21 cellular contexts compared by ENCODE assay signal in the genomic region with DNA sequence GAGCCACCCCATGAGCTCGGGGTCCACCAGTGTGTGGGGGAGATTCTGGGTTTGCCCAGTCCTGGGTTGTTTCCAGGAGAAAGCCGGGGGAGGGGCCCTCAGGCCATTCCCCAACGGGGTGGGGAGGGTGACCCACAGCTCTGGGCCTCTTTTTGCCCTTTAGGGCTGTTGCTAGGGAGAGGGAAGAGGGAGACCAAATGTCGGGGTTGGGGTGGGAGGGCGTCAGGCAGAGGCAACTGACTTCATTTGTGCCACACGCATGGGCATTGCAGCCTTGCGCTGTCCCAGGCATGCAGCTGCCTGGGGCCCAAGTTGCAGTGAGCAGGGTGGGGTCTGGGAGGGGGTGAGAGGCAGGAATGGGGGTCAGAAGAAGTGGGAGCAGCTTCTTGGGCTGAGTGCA. TPM values are rescaled to one million over a fixed set of nuclear protein-coding genes. Genes with fewer than 3 reads are reported as not detected.
DNase-seq lines count a peak whose midpoint lies in the region; ATAC-seq, FAIRE-seq and TF ChIP-seq lines count a peak whose summit lies in the region.
"Had no signal": no experiment of that assay in that cellular context is flagged by ENCODE, and none has a peak within 500 bp of the region (broad histone marks: within the 10 kb centered on the region; RNA-seq: fewer than 3 reads in every experiment).

No MANE protein-coding gene starts in this region.

- no peaks in the 10 kb centered on the region for H3K9me3 Mint-ChIP-seq in MCF 10A (ENCODE audit: unreplicated experiment)
- no peaks in the 10 kb centered on the region for H3K9me3 Mint-ChIP-seq in CD4-positive, alpha-beta T cell
- H3K9me3 Mint-ChIP-seq: GM23338 had no signal

- no peak for TF ChIP-seq POLR2A in breast epithelium (IDR thresholded peaks at IDR 0.05)
- no peak for TF ChIP-seq POLR2A in K562 (conservative IDR thresholded peaks at IDR 0.05)

- peaks cover 0 to 15% of the 10 kb centered on the region in 2 donors for H3K4me1 ChIP-seq in breast epithelium
- peaks cover 3% of the 10 kb centered on the region for H3K4me1 ChIP-seq in HEK293 (ENCODE audit: control insufficient read depth, insufficient read depth, low read length)
- H3K4me1 ChIP-seq in K562 (replicated peaks in 1 of 2; ENCODE audit: control insufficient read depth in 2 of 2, insufficient read depth in 2 of 2, low read length in 2 of 2), result peaks cover 38 to 56% of the 10 kb centered on the region in 2 experiments
- peaks cover 38 to 42% of the 10 kb centered on the region in 2 experiments for H3K4me1 ChIP-seq in neutrophil (ENCODE audit: control insufficient read depth in 1 of 2, insufficient read depth in 1 of 2, low read depth in 1 of 2, low read length in 1 of 2)
- peaks cover 7 to 17% of the 10 kb centered on the region in 2 donors for H3K4me1 ChIP-seq in kidney (ENCODE audit: control insufficient read depth in 1 of 2, insufficient read depth in 1 of 2, low read depth in 1 of 2, low read length in 2 of 2)

- peaks cover 6% of the 10 kb centered on the region; the same call in 1 of the 2 replicates for H4K20me1 ChIP-seq in K562 (replicated peaks; ENCODE audit: control insufficient read depth, insufficient read depth, low read length)

- no peak overlapping the region for H3K27ac Mint-ChIP-seq in MCF 10A (ENCODE audit: low read depth, unreplicated experiment)
- no peak overlapping the region for H3K27ac Mint-ChIP-seq in CD4-positive, alpha-beta T cell
- H3K27ac Mint-ChIP-seq: GM23338 had no signal

- TF ChIP-seq CTCF in breast epithelium (IDR thresholded peaks at IDR 0.05), result no peak
- no peak for TF ChIP-seq CTCF in MCF 10A (IDR thresholded peaks at IDR 0.05; ENCODE audit: unreplicated experiment)
- TF ChIP-seq CTCF in HEK293 (tag by site-specific recombination; IDR thresholded peaks at IDR 0.05), result no peak
- TF ChIP-seq CTCF in K562 (IDR thresholded peaks at IDR 0.05 in 2 of 3, conservative IDR thresholded peaks at IDR 0.05 in 1 of 3; ENCODE audit: insufficient read depth in 2 of 3, low read depth in 1 of 3, low read length in 3 of 3), result no peak
- TF ChIP-seq CTCF in neutrophil (IDR thresholded peaks at IDR 0.05), result no peak
- no peak for TF ChIP-seq CTCF in CD4-positive, alpha-beta T cell (IDR thresholded peaks at IDR 0.05)
- no peak for TF ChIP-seq CTCF in kidney (IDR thresholded peaks at IDR 0.05; ENCODE audit: borderline replicate concordance, extremely low read depth, insufficient read depth)

- TF ChIP-seq RAD21 in K562 (CRISPR knock-in tag; conservative IDR thresholded peaks at IDR 0.05 in 1 of 2, IDR thresholded peaks at IDR 0.05 in 1 of 2), result no peak

- no peak overlapping the region for H2AFZ ChIP-seq in K562 (ENCODE audit: low read depth, low read length)
- H2AFZ ChIP-seq: GM23338 had no signal

- no peak overlapping the region for H3K4me3 ChIP-seq in breast epithelium
- no peak overlapping the region for H3K4me3 ChIP-seq in HEK293 (ENCODE audit: low read depth, low read length)
- no peak overlapping the region for H3K4me3 ChIP-seq in K562
- no peak overlapping the region for H3K4me3 ChIP-seq in neutrophil (ENCODE audit: low read depth in 1 of 2, low read length in 1 of 2)
- H3K4me3 ChIP-seq in kidney (ENCODE audit: low read length in 2 of 2), result no peak overlapping the region
- H3K4me3 ChIP-seq: GM23338, MG63 had no signal

- intact Hi-C loops in breast epithelium (cut with DNase I; ENCODE audit: low total_unique reads), result no loop called here
- intact Hi-C loops in MCF 10A (cut with micrococcal nuclease), result no loop called here
- intact Hi-C loops in K562 (cut with micrococcal nuclease), result no loop called here
- intact Hi-C loops in CD4-positive, alpha-beta T cell (cut with DNase I, micrococcal nuclease), result loop anchor here in 1 of 2 experiments (5.0 kb wide), 1 partner anchor 297 kb away; the partner anchor contains the start of gene TJAP1
- intact Hi-C loops in kidney (cut with DNase I), result no loop called here

- H3K9ac ChIP-seq in K562 (ENCODE audit: insufficient read depth in 1 of 2, low read depth in 2 of 2, low read length in 2 of 2), result peak overlapping the region in 1 of 2 experiments; percentile 82; a peak in 2 of 4 replicates
- H3K9ac ChIP-seq in kidney (ENCODE audit: low read length in 2 of 2), result no peak overlapping the region

- H3K27me3 ChIP-seq in breast epithelium, result no peaks in the 10 kb centered on the region
- no peaks in the 10 kb centered on the region for H3K27me3 ChIP-seq in K562 (ENCODE audit: control insufficient read depth in 2 of 2, insufficient read depth in 2 of 2, low read length in 2 of 2)
- H3K27me3 ChIP-seq in neutrophil, result no peaks in the 10 kb centered on the region
- no peaks in the 10 kb centered on the region for H3K27me3 ChIP-seq in CD4-positive, alpha-beta T cell (ENCODE audit: control insufficient read depth, insufficient read depth, low read length)
- H3K27me3 ChIP-seq: MG63 had no signal

- peaks cover 34% of the 10 kb centered on the region for H3K79me2 ChIP-seq in K562 (ENCODE audit: control insufficient read depth, insufficient read depth, low read length)

- peaks cover 36% of the 10 kb centered on the region for H3K4me1 Mint-ChIP-seq in MCF 10A (ENCODE audit: insufficient read depth, unreplicated experiment)
- peaks cover 43% of the 10 kb centered on the region for H3K4me1 Mint-ChIP-seq in CD4-positive, alpha-beta T cell (ENCODE audit: low read depth)

- no TSS peak for BruUV-seq in MCF 10A (replicated peaks; lab: Mats Ljungman, UMichigan)
- no TSS peak for BruUV-seq in K562 (replicated peaks; lab: Mats Ljungman, UMichigan)

- H3K4me3 Mint-ChIP-seq in MCF 10A (ENCODE audit: unreplicated experiment), result no peak overlapping the region
- no peak overlapping the region for H3K4me3 Mint-ChIP-seq in CD4-positive, alpha-beta T cell

- in situ Hi-C loops in K562 (cut with MboI), result no loop called here

- no peaks in the 10 kb centered on the region for H3K27me3 Mint-ChIP-seq in MCF 10A (ENCODE audit: insufficient read depth, unreplicated experiment)
- H3K27me3 Mint-ChIP-seq in CD4-positive, alpha-beta T cell, result no peaks in the 10 kb centered on the region

- DNase-seq in breast epithelium (ENCODE audit: low spot score in 2 of 2) (no peak), MCF 10A (ENCODE audit: unreplicated experiment) (no peak), K562 (ENCODE audit: extremely low read depth in 1 of 4, low spot score in 3 of 4) (peak; percentile 34 to 50 (median 44)), NCI-H2171 (lab: John Stamatoyannopoulos, UW) (no peak), kidney (no peak)
- DNase-seq in CD4-positive, alpha-beta T cell, result no peak
- DNase-seq: 8988T, COR-L47, DMS79, Kasumi-1, MG63, NCI-H1417, NCI-H1694 treated with DMSO at 0.1 percent for 48 hours, NCI-H446 treated with DMSO at 0.1 percent for 48 hours, NCI-H526 treated with DMSO at 0.1 percent for 48 hours, Right ventricle myocardium superior had no signal

- POLR2A ChIA-PET in MCF 10A (lab: Yijun Ruan, JAX) (interaction anchor here (3.2 kb wide), 1 partner anchor 8 kb away, joined by 35 read pairs; the partner anchor contains the start of gene SRF), HEK293 (lab: Yijun Ruan, JAX) (interaction anchor here (0.6 to 0.7 kb wide), 4 partner anchors 11 to 257 kb away, joined by 3 to 4 read pairs (median 4); no protein-coding TSS in a partner anchor), K562 (lab: Yijun Ruan, JAX) (interaction anchor here (0.6 to 4.0 kb wide), 8 partner anchors 8 to 58 kb away, joined by 3 to 40 read pairs (median 5); partner anchors contain the start of genes DNPH1 and SRF)
- POLR2A ChIA-PET in CD4-positive, alpha-beta T cell (lab: Charles Lee), result interaction anchor here (1.1 kb wide), 2 partner anchors 8 to 196 kb away, joined by 3 to 4 read pairs; partner anchors contain the start of gene PPP2R5D

- no peak for TF ChIP-seq EP300 in K562 (IDR thresholded peaks at IDR 0.05; ENCODE audit: low read length)

- H3K4me2 ChIP-seq in K562 (ENCODE audit: insufficient read depth, low read length), result no peak overlapping the region
- H3K4me2 ChIP-seq: GM23338 had no signal

- H3K9me1 ChIP-seq in K562 (ENCODE audit: control insufficient read depth, insufficient read depth, low read length), result peaks cover 3% of the 10 kb centered on the region

- CTCF ChIA-PET in MCF 10A (lab: Yijun Ruan, JAX), result interaction anchor here (0.6 kb wide), 1 partner anchor 49 kb away, joined by 3 read pairs; no protein-coding TSS in a partner anchor
- CTCF ChIA-PET in HEK293 (lab: Yijun Ruan, JAX), result interaction anchor here (0.6 to 1.5 kb wide), 2 partner anchors 8 to 127 kb away, joined by 3 to 4 read pairs; no protein-coding TSS in a partner anchor
- CTCF ChIA-PET in K562 (lab: Yijun Ruan, JAX; ENCODE audit: low intra/inter-chr PET ratio), result no interaction called here
- CTCF ChIA-PET in CD4-positive, alpha-beta T cell (lab: Charles Lee), result interaction anchor here (1.5 kb wide), 1 partner anchor 9 kb away, joined by 5 read pairs; the partner anchor contains the start of gene SRF

- FAIRE-seq in K562 (lab: Jason Lieb, UNC) (no peak), kidney (lab: Jason Lieb, UNC) (no peak)

- H3K9me3 ChIP-seq in breast epithelium (no peaks in the 10 kb centered on the region), HEK293 (ENCODE audit: control insufficient read depth, insufficient read depth, low read depth, low read length) (no peaks in the 10 kb centered on the region), K562 (replicated peaks; ENCODE audit: control insufficient read depth, insufficient read depth, low read depth, low read length) (no peaks in the 10 kb centered on the region), neutrophil (no peaks in the 10 kb centered on the region), kidney (ENCODE audit: control insufficient read depth in 1 of 2, low read length in 2 of 2) (no peaks in the 10 kb centered on the region)
- no peaks in the 10 kb centered on the region for H3K9me3 ChIP-seq in CD4-positive, alpha-beta T cell (ENCODE audit: control insufficient read depth, low read length)
- H3K9me3 ChIP-seq: MG63 had no signal

- WGBS in K562 (ENCODE audit: insufficient coverage, low coverage, missing lambda C conversion rate), result 50% methylated on average over 4 of the region's 7 CpGs

- H3K27ac ChIP-seq in breast epithelium (peak overlapping the region; percentile 7 to 86), HEK293 (ENCODE audit: extremely low read depth, low read depth, low read length) (no peak overlapping the region), K562 (ENCODE audit: extremely low read depth, low read depth, low read length) (peak overlapping the region; percentile 85; the same call in 1 of the 3 replicates), neutrophil (peak overlapping the region; percentile 79), kidney (ENCODE audit: low read depth in 2 of 2, low read length in 2 of 2) (no peak overlapping the region)
- no peak overlapping the region for H3K27ac ChIP-seq in CD4-positive, alpha-beta T cell (ENCODE audit: low read depth, low read length)
- H3K27ac ChIP-seq: C4-2B had no signal

- H3K36me3 Mint-ChIP-seq in MCF 10A (ENCODE audit: insufficient read depth, unreplicated experiment), result peaks cover 76% of the 10 kb centered on the region
- peaks cover 55% of the 10 kb centered on the region for H3K36me3 Mint-ChIP-seq in CD4-positive, alpha-beta T cell (ENCODE audit: low read depth)

- H3K36me3 ChIP-seq in breast epithelium, result no peaks in the 10 kb centered on the region
- peaks cover 23 to 59% of the 10 kb centered on the region in 2 experiments for H3K36me3 ChIP-seq in HEK293 (ENCODE audit: control insufficient read depth in 2 of 2, insufficient read depth in 1 of 2, low read length in 2 of 2)
- peaks cover 61% of the 10 kb centered on the region for H3K36me3 ChIP-seq in K562 (ENCODE audit: control insufficient read depth, insufficient read depth, low read length)
- H3K36me3 ChIP-seq in neutrophil, result peaks cover 38% of the 10 kb centered on the region
- H3K36me3 ChIP-seq in kidney (ENCODE audit: control insufficient read depth in 1 of 2, insufficient read depth in 2 of 2, low read length in 2 of 2), result peaks cover 21 to 37% of the 10 kb centered on the region in 2 donors

- peak; percentile 5; the same call in 2 of the 3 replicates for ATAC-seq in K562
- no peak for ATAC-seq in CD4-positive, alpha-beta T cell (ENCODE audit: poor library complexity)
- ATAC-seq: HCT116 had no signal

RNA-seq across cellular contexts. Expression of gene CUL9, which starts 1.9 kb away (rescaled TPM):
- total RNA-seq in breast epithelium, result 10 to 100 TPM; 25.1 to 47.5 (median 43.3) TPM
- total RNA-seq in MCF 10A (2022), result 39.6 and 42.8 TPM in 2 replicates
- total RNA-seq in K562 (2011; cell fraction: chromatin; rRNA removed; ENCODE audit: low replicate concordance), result 74.5 and 153 TPM in 2 replicates
- 62.1 and 70.9 TPM in 2 replicates for total RNA-seq in K562 (2011; cell fraction: nucleolus; rRNA removed)
- total RNA-seq in K562 (2011; cell fraction: nucleoplasm; rRNA removed), result 62.3 and 69.4 TPM in 2 replicates
- total RNA-seq in K562 (2014; rRNA removed), result 6.5 and 8.6 TPM in 2 replicates
- 4.1 and 5.8 TPM in 2 replicates for total RNA-seq in K562 (2014; rRNA removed; fragmentation: Illumina TruSeq; extraction: Trizol)
- total RNA-seq in K562 (2015; rRNA removed; fragmentation: Illumina TruSeq; extraction: Trizol), result 7.4 and 7.5 TPM in 2 replicates
- 10.0 and 13.4 TPM in 2 replicates for total RNA-seq in K562 (2021)
- polyA plus RNA-seq in K562 (2011; rRNA removed), result 7.0 and 13.5 TPM in 2 replicates
- polyA plus RNA-seq in K562 (2011; cell fraction: cytosol; rRNA removed), result 5.8 and 6.2 TPM in 2 replicates
- polyA plus RNA-seq in K562 (2011; cell fraction: nucleus; rRNA removed), result 82.8 and 102 TPM in 2 replicates
- 10.1 and 29.2 TPM in 2 replicates for polyA plus RNA-seq in K562 (2012)
- 6.2 and 6.6 TPM in 2 replicates for polyA plus RNA-seq in K562 (2014; fragmentation: Illumina TruSeq; extraction: Trizol)
- under 1 TPM; 0.50 to 0.51 TPM for polyA plus RNA-seq in K562 (2014; fragmentation: Nextera tagmentation; extraction: Ambion mirVana)
- 9.7 and 20.7 TPM in 2 replicates for polyA plus RNA-seq in K562 (2014; rRNA removed)
- polyA minus RNA-seq in K562 (2011; rRNA and poly(A)+ RNA removed), result 7.7 and 10.8 TPM in 2 replicates
- 3.4 and 6.3 TPM in 2 replicates for polyA minus RNA-seq in K562 (2011; cell fraction: cytosol; rRNA and poly(A)+ RNA removed)
- 18.6 and 30.8 TPM in 2 replicates for polyA minus RNA-seq in K562 (2011; cell fraction: nucleus; rRNA and poly(A)+ RNA removed)
- 10 to 100 TPM; 75.5 to 79.2 TPM for total RNA-seq in CD4-positive, alpha-beta T cell
- 47.3 TPM for total RNA-seq in kidney
- polyA plus RNA-seq in kidney (ENCODE audit: insufficient read depth, low read depth, low replicate concordance), result 34.7 TPM

RNA-seq across cellular contexts. Expression of gene SRF, which starts 9.0 kb away (rescaled TPM):
- total RNA-seq in breast epithelium, result 10 to 100 TPM; 18.1 to 32.1 (median 28.5) TPM
- total RNA-seq in MCF 10A (2022), result 29.7 and 32.1 TPM in 2 replicates
- 13.7 and 28.2 TPM in 2 replicates for total RNA-seq in K562 (2011; cell fraction: chromatin; rRNA removed; ENCODE audit: low replicate concordance)
- total RNA-seq in K562 (2011; cell fraction: nucleolus; rRNA removed), result 20.1 and 23.2 TPM in 2 replicates
- total RNA-seq in K562 (2011; cell fraction: nucleoplasm; rRNA removed), result 23.9 and 30.5 TPM in 2 replicates
- total RNA-seq in K562 (2014; rRNA removed), result 24.6 and 31.5 TPM in 2 replicates
- total RNA-seq in K562 (2014; rRNA removed; fragmentation: Illumina TruSeq; extraction: Trizol), result 11.1 and 12.6 TPM in 2 replicates
- total RNA-seq in K562 (2015; rRNA removed; fragmentation: Illumina TruSeq; extraction: Trizol), result 19.4 and 20.1 TPM in 2 replicates
- total RNA-seq in K562 (2021), result 32.7 and 37.0 TPM in 2 replicates
- polyA plus RNA-seq in K562 (2011; rRNA removed), result 25.3 and 29.5 TPM in 2 replicates
- 39.3 and 67.9 TPM in 2 replicates for polyA plus RNA-seq in K562 (2011; cell fraction: cytosol; rRNA removed)
- polyA plus RNA-seq in K562 (2011; cell fraction: nucleus; rRNA removed), result 41.4 and 58.3 TPM in 2 replicates
- polyA plus RNA-seq in K562 (2012), result 35.4 TPM in 2 replicates
- polyA plus RNA-seq in K562 (2014; fragmentation: Illumina TruSeq; extraction: Trizol), result 29.8 and 35.8 TPM in 2 replicates
- polyA plus RNA-seq in K562 (2014; fragmentation: Nextera tagmentation; extraction: Ambion mirVana), result 1 to 10 TPM; 2.5 to 2.8 TPM
- 28.4 and 32.2 TPM in 2 replicates for polyA plus RNA-seq in K562 (2014; rRNA removed)
- polyA minus RNA-seq in K562 (2011; rRNA and poly(A)+ RNA removed), result 16.6 and 31.6 TPM in 2 replicates
- 23.6 and 23.7 TPM in 2 replicates for polyA minus RNA-seq in K562 (2011; cell fraction: cytosol; rRNA and poly(A)+ RNA removed)
- polyA minus RNA-seq in K562 (2011; cell fraction: nucleus; rRNA and poly(A)+ RNA removed), result 11.4 and 14.8 TPM in 2 replicates
- 10 to 100 TPM; 22.8 to 23.7 TPM for total RNA-seq in CD4-positive, alpha-beta T cell
- total RNA-seq in kidney, result 30.6 TPM
- 13.8 TPM for polyA plus RNA-seq in kidney (ENCODE audit: insufficient read depth, low read depth, low replicate concordance)

RNA-seq across cellular contexts. Expression of gene DNPH1, which starts 49.2 kb away (rescaled TPM):
- 10 to 100 TPM; 46.5 to 61.1 (median 53.7) TPM for total RNA-seq in breast epithelium
- 52.5 and 91.0 TPM in 2 replicates for total RNA-seq in MCF 10A (2022)
- total RNA-seq in K562 (2011; cell fraction: chromatin; rRNA removed; ENCODE audit: low replicate concordance), result 41.0 and 115 TPM in 2 replicates
- total RNA-seq in K562 (2011; cell fraction: nucleolus; rRNA removed), result 111 and 120 TPM in 2 replicates
- 76.8 and 84.6 TPM in 2 replicates for total RNA-seq in K562 (2011; cell fraction: nucleoplasm; rRNA removed)
- total RNA-seq in K562 (2014; rRNA removed), result 237 and 302 TPM in 2 replicates
- 25.7 and 32.4 TPM in 2 replicates for total RNA-seq in K562 (2014; rRNA removed; fragmentation: Illumina TruSeq; extraction: Trizol)
- total RNA-seq in K562 (2015; rRNA removed; fragmentation: Illumina TruSeq; extraction: Trizol), result 67.7 and 68.7 TPM in 2 replicates
- 127 and 140 TPM in 2 replicates for total RNA-seq in K562 (2021)
- 136 and 161 TPM in 2 replicates for polyA plus RNA-seq in K562 (2011; rRNA removed)
- polyA plus RNA-seq in K562 (2011; cell fraction: cytosol; rRNA removed), result 293 and 491 TPM in 2 replicates
- polyA plus RNA-seq in K562 (2011; cell fraction: nucleus; rRNA removed), result 149 and 187 TPM in 2 replicates
- polyA plus RNA-seq in K562 (2012), result 197 and 211 TPM in 2 replicates
- 48.8 and 72.3 TPM in 2 replicates for polyA plus RNA-seq in K562 (2014; fragmentation: Illumina TruSeq; extraction: Trizol)
- polyA plus RNA-seq in K562 (2014; fragmentation: Nextera tagmentation; extraction: Ambion mirVana), result 10 to 100 TPM in 1 of 2 experiments, 1 to 10 TPM in 1; 7.3 to 13.9 TPM
- polyA plus RNA-seq in K562 (2014; rRNA removed), result 300 and 346 TPM in 2 replicates
- polyA minus RNA-seq in K562 (2011; rRNA and poly(A)+ RNA removed), result 23.2 and 30.5 TPM in 2 replicates
- polyA minus RNA-seq in K562 (2011; cell fraction: cytosol; rRNA and poly(A)+ RNA removed), result 26.2 and 27.7 TPM in 2 replicates
- 26.3 and 34.4 TPM in 2 replicates for polyA minus RNA-seq in K562 (2011; cell fraction: nucleus; rRNA and poly(A)+ RNA removed)
- total RNA-seq in CD4-positive, alpha-beta T cell, result 10 to 100 TPM; 27.3 to 30.6 TPM
- total RNA-seq in kidney, result 74.3 TPM
- 373 TPM for polyA plus RNA-seq in kidney (ENCODE audit: insufficient read depth, low read depth, low replicate concordance)

Comparison
In these comparisons a context has a peak if more than half of its experiments do, and no peak if none do; other contexts are left out.
1. DNase-seq: peak in K562 (4 of 4); none in breast epithelium (0 of 2), MCF 10A (single experiment), CD4-positive, alpha-beta T cell (0 of 10), NCI-H2171 (single experiment) and kidney (single experiment).
2. H3K27ac ChIP-seq: peak in breast epithelium (2 of 2), K562 (single experiment) and neutrophil (single experiment); none in HEK293 (single experiment), CD4-positive, alpha-beta T cell (single experiment) and kidney (0 of 2).